ENCODE assay signal across 18 cellular contexts in the genomic region with DNA sequence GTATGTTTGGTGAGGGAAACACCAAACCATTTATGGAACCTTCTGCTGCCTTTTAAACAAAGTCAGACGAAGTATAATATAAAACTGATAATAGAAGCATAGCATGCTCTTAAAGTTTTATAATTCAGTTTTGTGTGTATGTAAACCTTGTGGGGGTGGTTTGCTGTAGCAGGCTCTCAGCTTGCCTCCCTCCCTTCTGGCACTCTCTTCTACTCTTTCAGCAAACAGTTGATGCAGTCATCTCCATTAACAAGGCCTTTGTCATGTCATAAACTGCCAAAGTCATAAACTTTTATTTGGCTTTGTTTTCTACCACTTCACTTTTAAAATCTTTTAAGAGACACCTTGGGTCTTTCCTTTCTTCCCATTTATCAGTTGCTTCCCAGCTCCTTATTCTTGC.
A peak's percentile ranks its signal among the peaks of the same experiment; 100 is the strongest.
DNase-seq lines count a peak whose midpoint lies in the region; ATAC-seq and TF ChIP-seq lines count a peak whose summit lies in the region.
"Had no signal": no experiment of that assay in that cellular context is flagged by ENCODE, and none has a peak within 500 bp of the region (broad histone marks: within the 10 kb centered on the region; RNA-seq: fewer than 3 reads in every experiment).

No MANE protein-coding gene starts in this region.

- H3K4me2 ChIP-seq in DND-41 (ENCODE audit: insufficient read depth, low read length): no peak overlapping the region
- peak overlapping the region; percentile 44 for H3K4me2 ChIP-seq in Loucy (ENCODE audit: low read depth, low read length, poor library complexity, severe bottlenecking)
- H3K4me2 ChIP-seq: A549 had no signal

- no peaks in the 10 kb centered on the region for H3K36me3 ChIP-seq in DND-41 (ENCODE audit: insufficient read depth, low read length)
- no peaks in the 10 kb centered on the region for H3K36me3 ChIP-seq in Loucy (ENCODE audit: insufficient read depth, low read length)
- H3K36me3 ChIP-seq: HAP-1 had no signal

- H3K9ac ChIP-seq in DND-41 (ENCODE audit: low read depth, low read length) (no peak overlapping the region), Loucy (ENCODE audit: low read depth, low read length, poor library complexity, severe bottlenecking) (no peak overlapping the region)

- H3F3A ChIP-seq in Loucy (ENCODE audit: low read depth): no peaks in the 10 kb centered on the region

- H3K79me2 ChIP-seq in DND-41 (ENCODE audit: insufficient read depth, low read length) (no peaks in the 10 kb centered on the region), Loucy (ENCODE audit: insufficient read depth, low read length) (no peaks in the 10 kb centered on the region)

- H3K9me2 ChIP-seq in Loucy (replicated peaks; ENCODE audit: low read depth, low read length): no peaks in the 10 kb centered on the region

- no peak for TF ChIP-seq CTCF in DND-41 (IDR thresholded peaks at IDR 0.05; ENCODE audit: borderline replicate concordance, extremely low read depth, low read length, poor library complexity, severe bottlenecking)
- no peak for TF ChIP-seq CTCF in Loucy (conservative IDR thresholded peaks at IDR 0.05; ENCODE audit: low read length)
- TF ChIP-seq CTCF in VCaP (conservative IDR thresholded peaks at IDR 0.05): no peak

- H3K27ac ChIP-seq in DND-41 (ENCODE audit: low read length) (no peak overlapping the region), VCaP (peak overlapping the region; percentile 51)
- H3K27ac ChIP-seq: 22Rv1, A549, C4-2B had no signal

- H4K20me1 ChIP-seq in DND-41 (ENCODE audit: insufficient read depth, low read length) (no peaks in the 10 kb centered on the region), Loucy (ENCODE audit: insufficient read depth, low read length, poor library complexity, severe bottlenecking) (no peaks in the 10 kb centered on the region)

- H3K9me3 ChIP-seq in DND-41 (ENCODE audit: insufficient read depth, low read length, severe bottlenecking): no peaks in the 10 kb centered on the region
- no peaks in the 10 kb centered on the region for H3K9me3 ChIP-seq in Loucy (ENCODE audit: insufficient read depth, low read depth, low read length)
- H3K9me3 ChIP-seq: A549, Caco-2, HAP-1 had no signal

- H3K27me3 ChIP-seq in DND-41 (ENCODE audit: insufficient read depth, low read length, poor library complexity): no peaks in the 10 kb centered on the region
- H3K27me3 ChIP-seq in Loucy (ENCODE audit: insufficient read depth, low read length, poor library complexity, severe bottlenecking): no peaks in the 10 kb centered on the region

- H3K4me1 ChIP-seq in DND-41 (ENCODE audit: insufficient read depth, low read length) (peaks cover 9% of the 10 kb centered on the region), Loucy (ENCODE audit: insufficient read depth, low read length, poor library complexity, severe bottlenecking) (peaks cover 12% of the 10 kb centered on the region)
- H3K4me1 ChIP-seq: A549, Caco-2, HAP-1 had no signal

- intact Hi-C loops in left colon (cut with DNase I, micrococcal nuclease): no loop called here

- no peak overlapping the region for H3K4me3 ChIP-seq in DND-41 (ENCODE audit: low read depth in 1 of 2, low read length in 2 of 2)
- H3K4me3 ChIP-seq in Loucy (ENCODE audit: low read length, poor library complexity, severe bottlenecking): no peak overlapping the region
- H3K4me3 ChIP-seq: A549, HAP-1 had no signal

- DNase-seq in DND-41: no peak
- DNase-seq in left colon: peak; percentile 12 to 25
- DNase-seq in central memory CD4-positive, alpha-beta T cell: no peak
- DNase-seq in NCI-H2171 (lab: John Stamatoyannopoulos, UW): no peak
- DNase-seq in iPS-NIHi7 (ENCODE audit: extremely low spot score): no peak
- DNase-seq: AML-193; Caco-2; CD4-positive, alpha-beta T cell; GDM1; GOT3; IMR-90 had no signal

- 0 out of 3 replicates have a peak, but pooled peaks have one; percentile 34 for ATAC-seq in DND-41 (ENCODE audit: insufficient read depth, low read depth)
- peak; percentile 99 for ATAC-seq in left colon
- no peak for ATAC-seq in GM19467 (IDR thresholded peaks at IDR 0.05; ENCODE audit: unreplicated experiment)
- ATAC-seq: A549 had no signal

- 0 out of 2 replicates have a peak overlapping the region, but pooled peaks have one; percentile 1 for H2AFZ ChIP-seq in DND-41 (ENCODE audit: low read depth, low read length)
- peak overlapping the region; percentile 80 for H2AFZ ChIP-seq in Loucy (ENCODE audit: low read length)

Comparison
In these comparisons a context has a peak if more than half of its experiments do, and no peak if none do; other contexts are left out.
1. DNase-seq: peak in left colon (2 of 2); none in DND-41 (single experiment), central memory CD4-positive, alpha-beta T cell (single experiment), NCI-H2171 (single experiment) and iPS-NIHi7 (single experiment).